17 cellular contexts compared by ENCODE assay signal in genomic region chr2:221997100-221997499, GRCh38.
A peak's percentile ranks its signal among the peaks of the same experiment; 100 is the strongest.
DNase-seq lines count a peak whose midpoint lies in the region; ATAC-seq and TF ChIP-seq lines count a peak whose summit lies in the region.
"Had no signal": no experiment of that assay in that cellular context is flagged by ENCODE, and none has a peak within 500 bp of the region (broad histone marks: within the 10 kb centered on the region; RNA-seq: fewer than 3 reads in every experiment).

No MANE protein-coding gene starts in this region.

- DNase-seq in NCI-H2227 (lab: John Stamatoyannopoulos, UW; ENCODE audit: unreplicated experiment) (peak; percentile 3), NCI-H2227 treated with DMSO at 0.1 percent for 48 hours (lab: John Stamatoyannopoulos, UW) (no peak), foreskin fibroblast (peak; percentile 66 to 73), type B pancreatic cell (ENCODE audit: extremely low spot score, unreplicated experiment) (no peak), psoas muscle (no peak)
- no peak for DNase-seq in activated effector memory CD4-positive, alpha-beta T cell treated with Interleukin-2 at 50 U/mL for 16 hours
- DNase-seq: GDM1, NCI-H1048, NCI-H748 treated with DMSO at 0.1 percent for 48 hours, T-helper 17 cell, transverse colon had no signal

- peaks cover 10% of the 10 kb centered on the region for H3K27me3 Mint-ChIP-seq in type B pancreatic cell

- no peaks in the 10 kb centered on the region for H3K4me1 ChIP-seq in psoas muscle
- H3K4me1 ChIP-seq: ascending aorta, gastroesophageal sphincter, transverse colon had no signal

- no peaks in the 10 kb centered on the region for H3K36me3 ChIP-seq in psoas muscle (ENCODE audit: insufficient read depth in 1 of 2, low read depth in 1 of 2)
- H3K36me3 ChIP-seq: ascending aorta, gastroesophageal sphincter, transverse colon had no signal

- peak; percentile 80 for ATAC-seq in SK-N-SH treated with all-trans-retinoic acid at 6 μM for 48 hours
- no peak for ATAC-seq in psoas muscle
- ATAC-seq in HG02852 (IDR thresholded peaks at IDR 0.05; ENCODE audit: unreplicated experiment) = no peak
- ATAC-seq: gastroesophageal sphincter, T-helper 17 cell had no signal

- H3K27ac Mint-ChIP-seq in type B pancreatic cell = peak overlapping the region; percentile 6
- H3K27ac Mint-ChIP-seq: memory B cell, T-helper 17 cell had no signal

- no peaks in the 10 kb centered on the region for H3K27me3 ChIP-seq in psoas muscle (ENCODE audit: insufficient read depth in 3 of 3, low read length in 2 of 3)
- H3K27me3 ChIP-seq: ascending aorta, gastroesophageal sphincter, transverse colon had no signal

- no peak overlapping the region for H3K27ac ChIP-seq in psoas muscle
- H3K27ac ChIP-seq: 22Rv1, ascending aorta, gastroesophageal sphincter, transverse colon had no signal

- intact Hi-C loops in psoas muscle (cut with DNase I) = no loop called here

- peaks cover 6% of the 10 kb centered on the region for H3K4me1 Mint-ChIP-seq in type B pancreatic cell (ENCODE audit: unreplicated experiment)
- H3K4me1 Mint-ChIP-seq: memory B cell, T-helper 17 cell had no signal

- no peaks in the 10 kb centered on the region for H3K9me3 Mint-ChIP-seq in type B pancreatic cell

- no peak overlapping the region for H3K4me3 Mint-ChIP-seq in type B pancreatic cell
- H3K4me3 Mint-ChIP-seq: memory B cell, T-helper 17 cell had no signal

- no peaks in the 10 kb centered on the region for H3K9me3 ChIP-seq in psoas muscle
- H3K9me3 ChIP-seq: ascending aorta, gastroesophageal sphincter, transverse colon had no signal

- WGBS in psoas muscle, 3 donors = 63 to 69% (median 66%) methylated on average over 3 of the region's 3 CpGs

- no peak for TF ChIP-seq CTCF in foreskin fibroblast (IDR thresholded peaks at IDR 0.05; ENCODE audit: low read depth, low read length)
- TF ChIP-seq CTCF in type B pancreatic cell (conservative IDR thresholded peaks at IDR 0.05) = no peak
- TF ChIP-seq CTCF in psoas muscle (IDR thresholded peaks at IDR 0.05) = no peak

- no peak overlapping the region for H3K4me3 ChIP-seq in foreskin fibroblast (ENCODE audit: low read depth in 1 of 2, low read length in 2 of 2)
- no peak overlapping the region for H3K4me3 ChIP-seq in psoas muscle
- H3K4me3 ChIP-seq: ascending aorta, gastroesophageal sphincter, transverse colon had no signal

- no peaks in the 10 kb centered on the region for H3K36me3 Mint-ChIP-seq in type B pancreatic cell
- H3K36me3 Mint-ChIP-seq: memory B cell had no signal

TF ChIP-seq in SK-N-SH treated with all-trans-retinoic acid at 6 μM for 48 hours, 23 proteins besides CTCF, POLR2A, EP300 and RAD21:
- TF ChIP-seq CREB5 (CRISPR knock-in tag; IDR thresholded peaks at IDR 0.05; ENCODE audit: low read depth) (no peak), ISL1 (CRISPR knock-in tag; IDR thresholded peaks at IDR 0.05) (peak; percentile 50)

Comparison
In these comparisons a context has a peak if more than half of its experiments do, and no peak if none do; other contexts are left out.
1. DNase-seq: peak in NCI-H2227 (single experiment) and foreskin fibroblast (2 of 2); none in NCI-H2227 treated with DMSO at 0.1 percent for 48 hours (single experiment), type B pancreatic cell (single experiment), psoas muscle (0 of 2) and activated effector memory CD4-positive, alpha-beta T cell treated with Interleukin-2 at 50 U/mL for 16 hours (single experiment).